ENCODE assay signal across 11 cellular contexts in genomic region chr4:153297116-153297515, GRCh38. TPM values are rescaled to one million over a fixed set of nuclear protein-coding genes. Genes with fewer than 3 reads are reported as not detected.
"Had no signal": no experiment of that assay in that cellular context is flagged by ENCODE, and none has a peak within 500 bp of the region (broad histone marks: within the 10 kb centered on the region; RNA-seq: fewer than 3 reads in every experiment).

No MANE protein-coding gene starts in this region.

- H3K27ac ChIP-seq: neutrophil had no signal

- H3K27me3 ChIP-seq: neutrophil had no signal

- DNase-seq: activated CD4-positive, alpha-beta T cell treated with anti-CD3 and anti-CD28 coated beads, Interleukin-2, amount 50 U/mL, for 4 hours; activated CD8-positive, alpha-beta memory T cell treated with anti-CD3 and anti-CD28 coated beads, Interleukin-2, amount 10 ng/mL, durations not matched to agents 7 days and 5 days; activated effector memory CD4-positive, alpha-beta T cell treated with anti-CD3 and anti-CD28 coated beads, Interleukin-2, amount 50 U/mL, for 16 hours; activated T-cell treated with anti-CD3 and anti-CD28 coated beads, Interleukin-2, amount 50 U/mL, for 4 hours; amygdala; immature natural killer cell; left ventricle myocardium superior had no signal

- H3K36me3 ChIP-seq: neutrophil had no signal

- ATAC-seq: activated CD4-positive, CD25-positive, alpha-beta regulatory T cell treated with anti-CD3 and anti-CD28 coated beads, Interleukin-2, amount 50 U/mL, for 24 hours; activated CD8-positive, alpha-beta memory T cell treated with anti-CD3 and anti-CD28 coated beads, Interleukin-2, amount 10 ng/mL, durations not matched to agents 7 days and 5 days; activated T-cell treated with anti-CD3 and anti-CD28 coated beads, Interleukin-2, amount 50 U/mL, for 4 hours; stimulated activated memory B cell treated with anti-CD40 and anti-IgM and Interleukin-4, amounts not matched to agents 10 μg/mL and 1 μg/mL and 100 μg/mL, for 72 hours had no signal

- H3K9me3 ChIP-seq: neutrophil had no signal

RNA-seq across cellular contexts. Expression of gene MND1, which starts 47.4 kb away (rescaled TPM):
- total RNA-seq: left ventricle myocardium superior, mesenteric fat pad had no signal
